Comparison of ENCODE assay signal across 1 cellular context in genomic region chr9:109923826-109924225, GRCh38.
TF ChIP-seq lines count a peak whose summit lies in the region.

No MANE protein-coding gene starts in this region.

TF ChIP-seq in GM23338, 12 proteins besides CTCF, POLR2A, EP300 and RAD21 (continued from another document):
- no peak for TF ChIP-seq ZNF462 (CRISPR knock-in tag; IDR thresholded peaks at IDR 0.05)
- no peak for TF ChIP-seq EZH2phosphoT487 (IDR thresholded peaks at IDR 0.05; ENCODE audit: unreplicated experiment)
- TF ChIP-seq ETS1 (IDR thresholded peaks at IDR 0.05), result no peak
- TF ChIP-seq NANOG (IDR thresholded peaks at IDR 0.05; ENCODE audit: borderline replicate concordance), result no peak
- no peak for TF ChIP-seq REST (IDR thresholded peaks at IDR 0.05; ENCODE audit: unreplicated experiment)
- TF ChIP-seq POLR2AphosphoS5 (IDR thresholded peaks at IDR 0.05; ENCODE audit: low read depth), result no peak
- no peak for TF ChIP-seq JUNB (IDR thresholded peaks at IDR 0.05; ENCODE audit: unreplicated experiment)
- no peak for TF ChIP-seq CREB1 (CRISPR knock-in tag; IDR thresholded peaks at IDR 0.05; ENCODE audit: low read depth)
- no peak for TF ChIP-seq ZNF114 (CRISPR knock-in tag; IDR thresholded peaks at IDR 0.05)
- TF ChIP-seq ZNF331 (CRISPR knock-in tag; IDR thresholded peaks at IDR 0.05; ENCODE audit: low read depth), result no peak
